In genomic region chr2:174219321-174219720, GRCh38 we compare ENCODE assay signal across 25 cellular contexts.
"Had no signal": no experiment of that assay in that cellular context is flagged by ENCODE, and none has a peak within 500 bp of the region (broad histone marks: within the 10 kb centered on the region; RNA-seq: fewer than 3 reads in every experiment).

No MANE protein-coding gene starts in this region.

- DNase-seq: natural killer cell; occipital lobe; ovary; posterior cingulate gyrus; psoas muscle; right cardiac atrium; right lobe of liver; sigmoid colon; small intestine; stimulated activated CD4-positive, alpha-beta T cell treated with anti-CD3 and anti-CD28 coated beads, Interleukin-1b, Interleukin-23, amount 100 ng/mL, for 48 hours; stimulated activated CD4-positive, alpha-beta T cell treated with anti-CD3 and anti-CD28 coated beads, Interleukin-4, amount 100 ng/mL, for 1 hour; stimulated activated CD4-positive, alpha-beta T cell treated with anti-CD3 and anti-CD28 coated beads, Interleukin-4, amount 100 ng/mL, for 4 hours; stimulated activated CD8-positive, alpha-beta memory T cell treated with anti-CD3 and anti-CD28 coated beads, Interleukin-4, amount 100 ng/mL, for 48 hours; stimulated activated naive CD4-positive, alpha-beta T cell; stimulated activated naive CD8-positive, alpha-beta T cell treated with anti-CD3 and anti-CD28 coated beads, Interleukin-15, amount 100 ng/mL, for 72 hours; stimulated activated naive CD8-positive, alpha-beta T cell treated with anti-CD3 and anti-CD28 coated beads, Interleukin-15, Interleukin-2, amounts not matched to agents 100 U/mL and 50 U/mL, for 24 hours; substantia nigra; testis; tibial artery; transverse colon; upper lobe of right lung; uterus had no signal

- ATAC-seq: natural killer cell; psoas muscle; right cardiac atrium; right lobe of liver; stimulated activated memory B cell treated with anti-CD40 and anti-IgM and Interleukin-4, amounts not matched to agents 10 μg/mL and 1 μg/mL and 100 μg/mL, for 72 hours; stimulated activated naive CD8-positive, alpha-beta T cell treated with anti-CD3 and anti-CD28 coated beads, Interleukin-15, amount 100 ng/mL, for 72 hours; stimulated activated naive CD8-positive, alpha-beta T cell treated with anti-CD3 and anti-CD28 coated beads, Interleukin-15, Interleukin-2, amounts not matched to agents 100 U/mL and 50 U/mL, for 24 hours; upper lobe of right lung had no signal

- H3K4me3 ChIP-seq: neural progenitor cell, ovary, psoas muscle, right lobe of liver, sigmoid colon, suprapubic skin, testis, tibial artery, transverse colon, upper lobe of right lung, uterus had no signal
